In the genomic region with DNA sequence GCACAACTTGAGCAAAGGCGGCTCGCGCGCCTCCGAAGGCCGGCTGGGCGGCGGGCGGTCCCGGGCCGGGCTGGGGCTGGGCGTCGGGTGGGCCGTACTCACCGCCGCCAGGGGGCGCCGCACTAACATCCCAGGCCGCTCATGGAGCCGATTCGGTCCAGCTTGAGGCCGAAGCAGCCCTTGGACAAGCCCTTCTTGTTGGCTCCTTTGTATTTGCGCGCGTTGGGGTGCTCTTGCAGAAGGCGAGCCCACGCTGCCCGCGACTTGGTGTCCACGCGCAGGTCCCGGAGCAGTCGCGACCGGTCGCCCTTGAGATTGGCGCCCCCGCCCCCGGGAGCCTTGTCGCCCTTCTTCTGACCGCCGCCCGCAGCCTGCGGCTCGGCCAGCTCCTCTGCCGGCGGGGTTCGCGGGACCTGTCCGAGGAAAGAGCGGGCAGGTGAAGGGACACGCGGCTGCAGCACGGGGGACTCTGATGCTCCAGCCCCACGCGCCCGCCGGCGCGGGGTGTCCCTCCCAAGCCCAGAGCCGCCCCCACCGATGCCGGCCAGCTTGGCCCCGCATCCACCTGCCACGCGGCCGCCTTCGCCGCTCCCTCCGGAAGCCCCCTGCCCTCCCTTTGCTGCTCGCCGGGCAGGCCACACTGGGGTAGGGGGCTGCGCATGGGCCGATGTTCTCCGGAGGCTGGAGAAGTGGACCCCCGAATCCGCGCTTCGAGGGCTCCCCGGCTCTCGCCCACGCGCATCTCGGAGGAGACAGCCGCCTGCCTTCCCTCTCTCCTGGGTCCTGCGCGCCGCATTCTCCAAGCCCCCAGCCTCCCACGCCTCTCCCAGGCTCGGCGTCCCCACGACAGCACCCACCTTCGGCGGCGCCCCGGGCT, we compare ENCODE assay signal across 9 cellular contexts. TPM values are rescaled to one million over a fixed set of nuclear protein-coding genes. Genes with fewer than 3 reads are reported as not detected.
A peak's percentile ranks its signal among the peaks of the same experiment; 100 is the strongest.
DNase-seq lines count a peak whose midpoint lies in the region; ATAC-seq, FAIRE-seq and TF ChIP-seq lines count a peak whose summit lies in the region.
"Had no signal": no experiment of that assay in that cellular context is flagged by ENCODE, and none has a peak within 500 bp of the region (broad histone marks: within the 10 kb centered on the region; RNA-seq: fewer than 3 reads in every experiment).

No MANE protein-coding gene starts in this region.

- H3K27ac ChIP-seq in endothelial cell of umbilical vein (ENCODE audit: insufficient read depth, low read depth, low read length) = no peak overlapping the region

- CTCF ChIA-PET in endothelial cell of umbilical vein (lab: Charles Lee) = interaction anchor here (0.6 to 5.1 kb wide), 42 partner anchors 9 to 516 kb away, joined by 3 to 149 read pairs (median 4); partner anchors contain the start of gene DIS3L2

- intact Hi-C loops in endothelial cell of umbilical vein (cut with micrococcal nuclease) = loop anchor here (1.0 to 2.0 kb wide), 8 partner anchors 19 to 515 kb away; partner anchors contain the start of gene DIS3L2

- H3K79me2 ChIP-seq in endothelial cell of umbilical vein (ENCODE audit: control insufficient read depth, insufficient read depth, low read length) = no peaks in the 10 kb centered on the region

- H3K4me1 ChIP-seq in endothelial cell of umbilical vein (ENCODE audit: control insufficient read depth, extremely low read depth, insufficient read depth, low read length) = peaks cover 15% of the 10 kb centered on the region

- H3K4me3 Mint-ChIP-seq in mesothelial cell of epicardium = peak overlapping the region; percentile 52

- dilution Hi-C loops in endothelial cell of umbilical vein (cut with MboI; ENCODE audit: extremely low pct_ligation_motif_present, low sequenced_read_pairs) = no loop called here

- H3K9me3 Mint-ChIP-seq in mesothelial cell of epicardium = no peaks in the 10 kb centered on the region

- peak; percentile 55 for ATAC-seq in HG02678 (IDR thresholded peaks at IDR 0.05; ENCODE audit: unreplicated experiment)
- no peak for ATAC-seq in GM18861 (IDR thresholded peaks at IDR 0.05; ENCODE audit: unreplicated experiment)

- no peaks in the 10 kb centered on the region for H3K9me1 ChIP-seq in endothelial cell of umbilical vein (replicated peaks; ENCODE audit: control insufficient read depth, extremely low read depth, insufficient read depth, low read length)

- H3K9me3 ChIP-seq in endothelial cell of umbilical vein (replicated peaks; ENCODE audit: control insufficient read depth, insufficient read depth, low read length) = no peaks in the 10 kb centered on the region

- TF ChIP-seq POLR2A in endothelial cell of umbilical vein (IDR thresholded peaks at IDR 0.05; ENCODE audit: low read depth, low read length) = no peak

- H3K36me3 Mint-ChIP-seq in mesothelial cell of epicardium = no peaks in the 10 kb centered on the region

- peak overlapping the region; percentile 65 for H3K4me2 ChIP-seq in endothelial cell of umbilical vein (ENCODE audit: insufficient read depth, low read length)

- H3K27me3 Mint-ChIP-seq in mesothelial cell of epicardium (ENCODE audit: low read depth) = peaks cover 83% of the 10 kb centered on the region

- no peak overlapping the region for H3K27ac Mint-ChIP-seq in mesothelial cell of epicardium

- peak overlapping the region; percentile 49 for H2AFZ ChIP-seq in endothelial cell of umbilical vein (ENCODE audit: low read depth, low read length)

- H3K27me3 ChIP-seq in endothelial cell of umbilical vein (ENCODE audit: control insufficient read depth in 2 of 2, insufficient read depth in 2 of 2, low read length in 2 of 2) = peaks cover 43 to 51% of the 10 kb centered on the region in 2 experiments

- peak overlapping the region in 2 of 3 experiments; percentile 30 to 45 for H3K4me3 ChIP-seq in endothelial cell of umbilical vein (replicated peaks in 1 of 3; ENCODE audit: insufficient read depth in 1 of 3, low read depth in 1 of 3, low read length in 3 of 3)

- no peaks in the 10 kb centered on the region for H4K20me1 ChIP-seq in endothelial cell of umbilical vein (replicated peaks; ENCODE audit: control insufficient read depth, extremely low read depth, insufficient read depth, low read length)

- peak; percentile 82 to 88 for TF ChIP-seq CTCF in endothelial cell of umbilical vein (IDR thresholded peaks at IDR 0.05; ENCODE audit: extremely low read depth in 1 of 2, insufficient read depth in 1 of 2, low read depth in 1 of 2, low read length in 2 of 2)
- peak; percentile 97 for TF ChIP-seq CTCF in mesothelial cell of epicardium (IDR thresholded peaks at IDR 0.05; ENCODE audit: unreplicated experiment)

- DNase-seq in DMS 273 (lab: John Stamatoyannopoulos, UW; ENCODE audit: unreplicated experiment) = peak; percentile 93
- peak; percentile 49 to 60 for DNase-seq in NOMO-1 (lab: John Stamatoyannopoulos, UW; ENCODE audit: unreplicated experiment in 2 of 2)
- peak; percentile 94 for DNase-seq in activated CD8-positive, alpha-beta memory T cell treated with anti-CD3 and anti-CD28 coated beads, Interleukin-2, amount 50 U/mL, for 48 hours
- DNase-seq in endothelial cell of umbilical vein (ENCODE audit: low read depth, low spot score) = peak; percentile 76
- peak; percentile 75 to 90 for DNase-seq in mesothelial cell of epicardium (ENCODE audit: low spot score in 2 of 2, unreplicated experiment in 2 of 2)
- DNase-seq in stimulated activated CD8-positive, alpha-beta memory T cell treated with anti-CD3 and anti-CD28 coated beads, Interleukin-12 subunit alpha, Interleukin-12 subunit beta, amount 100 ng/mL, for 4 hours (ENCODE audit: low read depth) = peak; percentile 36

- peak; percentile 89 for FAIRE-seq in endothelial cell of umbilical vein (lab: Jason Lieb, UNC)
- FAIRE-seq: colon had no signal

- BruUV-seq in endothelial cell of umbilical vein (replicated peaks; lab: Mats Ljungman, UMichigan) = no TSS peak

- peaks cover 8% of the 10 kb centered on the region for H3K4me1 Mint-ChIP-seq in mesothelial cell of epicardium

- POLR2A ChIA-PET in endothelial cell of umbilical vein (lab: Charles Lee) = interaction anchor here (0.6 kb wide), 1 partner anchor 23 kb away, joined by 4 read pairs; no protein-coding TSS in a partner anchor

- H3K9ac ChIP-seq in endothelial cell of umbilical vein (replicated peaks; ENCODE audit: extremely low read depth, insufficient read depth, low read length) = no peak overlapping the region

- H3K36me3 ChIP-seq in endothelial cell of umbilical vein (ENCODE audit: control insufficient read depth in 2 of 2, extremely low read depth in 1 of 2, insufficient read depth in 2 of 2, low read length in 2 of 2) = no peaks in the 10 kb centered on the region

TF ChIP-seq in endothelial cell of umbilical vein, 7 proteins besides CTCF, POLR2A, EP300 and RAD21:
- no peak for TF ChIP-seq GATA2 (IDR thresholded peaks at IDR 0.05; ENCODE audit: insufficient read depth, insufficient read length, low read depth, low read length)
- TF ChIP-seq MYC (IDR thresholded peaks at IDR 0.05; ENCODE audit: low read depth, low read length) = no peak
- no peak for TF ChIP-seq FOS (IDR thresholded peaks at IDR 0.05; ENCODE audit: borderline replicate concordance, insufficient read depth, low read length)
TF ChIP-seq in endothelial cell of umbilical vein: peak in this region for 0.

RNA-seq across cellular contexts. Expression of gene NPPC, which starts 0.7 kb away (rescaled TPM):
- not detected in 2 replicates for total RNA-seq in endothelial cell of umbilical vein
- polyA plus RNA-seq in endothelial cell of umbilical vein = not detected in 2 replicates
- not detected in 2 replicates for polyA plus RNA-seq in endothelial cell of umbilical vein (2011; cell fraction: cytosol; rRNA removed)
- polyA plus RNA-seq in endothelial cell of umbilical vein (2011; cell fraction: nucleus; rRNA removed) = not detected in 2 replicates
- not detected in 2 replicates for polyA plus RNA-seq in endothelial cell of umbilical vein (2012)
- not detected in 2 replicates for polyA minus RNA-seq in endothelial cell of umbilical vein
- polyA minus RNA-seq in endothelial cell of umbilical vein (2011; cell fraction: cytosol; rRNA and poly(A)+ RNA removed) = not detected
- not detected in 2 replicates for polyA minus RNA-seq in endothelial cell of umbilical vein (2011; cell fraction: nucleus; rRNA and poly(A)+ RNA removed)
- 0.72 to 0.80 TPM (median 0.73 TPM) in 3 replicates for total RNA-seq in mesothelial cell of epicardium

RNA-seq across cellular contexts. Expression of gene DIS3L2, which starts 36.0 kb away (rescaled TPM):
- total RNA-seq in endothelial cell of umbilical vein (31.2 and 31.5 TPM in 2 replicates), mesothelial cell of epicardium (69.9 to 74.4 TPM (median 71.9 TPM) in 3 replicates)
- 14.6 and 16.0 TPM in 2 replicates for polyA plus RNA-seq in endothelial cell of umbilical vein
- 11.7 and 12.2 TPM in 2 replicates for polyA plus RNA-seq in endothelial cell of umbilical vein (2011; cell fraction: cytosol; rRNA removed)
- polyA plus RNA-seq in endothelial cell of umbilical vein (2011; cell fraction: nucleus; rRNA removed) = 46.4 and 50.7 TPM in 2 replicates
- polyA plus RNA-seq in endothelial cell of umbilical vein (2012) = 16.4 and 18.6 TPM in 2 replicates
- 16.6 and 18.9 TPM in 2 replicates for polyA minus RNA-seq in endothelial cell of umbilical vein
- 5.9 TPM for polyA minus RNA-seq in endothelial cell of umbilical vein (2011; cell fraction: cytosol; rRNA and poly(A)+ RNA removed)
- polyA minus RNA-seq in endothelial cell of umbilical vein (2011; cell fraction: nucleus; rRNA and poly(A)+ RNA removed) = 37.5 and 44.7 TPM in 2 replicates

Comparison
In these comparisons a context has a peak if more than half of its experiments do, and no peak if none do; other contexts are left out.
1. DNase-seq: peak in every context shown above with its lines; median percentile 94 in activated CD8-positive, alpha-beta memory T cell treated with anti-CD3 and anti-CD28 coated beads, Interleukin-2, amount 50 U/mL, for 48 hours; 93 in DMS 273; 82 in mesothelial cell of epicardium; 76 in endothelial cell of umbilical vein; 54 in NOMO-1; 36 in stimulated activated CD8-positive, alpha-beta memory T cell treated with anti-CD3 and anti-CD28 coated beads, Interleukin-12 subunit alpha, Interleukin-12 subunit beta, amount 100 ng/mL, for 4 hours.